Comparison of ENCODE assay signal across 20 cellular contexts in genomic region chr10:78549536-78549935, GRCh38.
DNase-seq lines count a peak whose midpoint lies in the region; ATAC-seq, FAIRE-seq and TF ChIP-seq lines count a peak whose summit lies in the region.
"Had no signal": no experiment of that assay in that cellular context is flagged by ENCODE, and none has a peak within 500 bp of the region (broad histone marks: within the 10 kb centered on the region; RNA-seq: fewer than 3 reads in every experiment).

No MANE protein-coding gene starts in this region.

- H2AFZ ChIP-seq in HepG2 (ENCODE audit: low read length) = no peak overlapping the region

- H3K4me3 ChIP-seq in HepG2 (replicated peaks in 1 of 3; ENCODE audit: insufficient read depth in 1 of 3, low read depth in 2 of 3, low read length in 3 of 3) = no peak overlapping the region; a peak in 1 of 6 replicates
- no peak overlapping the region for H3K4me3 ChIP-seq in right lobe of liver
- H3K4me3 ChIP-seq: ascending aorta, HAP-1, psoas muscle, SJCRH30, spleen had no signal

- ATAC-seq in HepG2 = no peak
- no peak for ATAC-seq in right lobe of liver
- no peak for ATAC-seq in HG03457 (IDR thresholded peaks at IDR 0.05; ENCODE audit: unreplicated experiment)
- no peak for ATAC-seq in GM18517 (IDR thresholded peaks at IDR 0.05; ENCODE audit: unreplicated experiment)
- ATAC-seq: effector memory CD8-positive, alpha-beta T cell; left lobe of liver had no signal

- in situ Hi-C loops in HepG2 (cut with HindIII; ENCODE audit: extremely low pct_ligation_motif_present, low pct_unique_long_range_greater_than_20kb) = no loop called here

- DNase-seq in HepG2 (ENCODE audit: low spot score) (no peak), right lobe of liver (no peak), NCI-H2107 treated with DMSO at 0.1 percent for 48 hours (lab: John Stamatoyannopoulos, UW; ENCODE audit: unreplicated experiment) (peak; percentile 41)
- no peak for DNase-seq in activated CD4-positive, alpha-beta T cell treated with anti-CD3 and anti-CD28 coated beads for 4 hours
- no peak for DNase-seq in activated CD4-positive, CD25-positive, alpha-beta regulatory T cell (lab: John Stamatoyannopoulos, UW)
- DNase-seq: ACHN; C1 segment of cervical spinal cord; effector memory CD8-positive, alpha-beta T cell; MM.1S; OCI-M1; psoas muscle; SJCRH30; spleen; WERI-Rb-1 had no signal

- intact Hi-C loops in HepG2 (cut with micrococcal nuclease; ENCODE audit: unreplicated experiment) = no loop called here
- intact Hi-C loops in right lobe of liver (cut with DNase I) = no loop called here

- CTCF ChIA-PET in HepG2 (lab: Yijun Ruan, JAX; ENCODE audit: low intra/inter-chr PET ratio, low total read pairs) = no interaction called here

- no peak for TF ChIP-seq EP300 in HepG2 (IDR thresholded peaks at IDR 0.05; ENCODE audit: low read depth in 2 of 2, low read length in 2 of 2)
- no peak for TF ChIP-seq EP300 in HepG2 (CRISPR knock-in tag; IDR thresholded peaks at IDR 0.05; ENCODE audit: borderline replicate concordance)

- WGBS in HepG2 (ENCODE audit: low lambda C conversion rate) = 96% methylated on average over 4 of the region's 4 CpGs
- 49% methylated on average over 4 of the region's 4 CpGs for WGBS in right lobe of liver (ENCODE audit: insufficient coverage, low coverage, low lambda C conversion rate, missing lambda C conversion rate)

- H3K9ac ChIP-seq in HepG2 (ENCODE audit: insufficient read depth, low read depth, low read length) = no peak overlapping the region

- no peak for FAIRE-seq in HepG2 (lab: Jason Lieb, UNC)

- TF ChIP-seq POLR2A in HepG2 (IDR thresholded peaks at IDR 0.05; ENCODE audit: insufficient read depth in 1 of 2, low read depth in 2 of 2, low read length in 2 of 2) (no peak), right lobe of liver (IDR thresholded peaks at IDR 0.05) (no peak)

- TF ChIP-seq CTCF in HepG2 (CRISPR knock-in tag; IDR thresholded peaks at IDR 0.05) (no peak), right lobe of liver (IDR thresholded peaks at IDR 0.05) (no peak), VCaP (conservative IDR thresholded peaks at IDR 0.05) (no peak)

- TF ChIP-seq RAD21 in HepG2 (CRISPR knock-in tag; IDR thresholded peaks at IDR 0.05) = no peak

- BruUV-seq in HepG2 (replicated peaks; lab: Mats Ljungman, UMichigan) = no TSS peak

- H3K36me3 ChIP-seq in HepG2 (replicated peaks in 1 of 2; ENCODE audit: control insufficient read depth in 1 of 2, insufficient read depth in 2 of 2, low read length in 2 of 2) (no peaks in the 10 kb centered on the region), right lobe of liver (no peaks in the 10 kb centered on the region)
- H3K36me3 ChIP-seq: ascending aorta, HAP-1, SJCRH30, spleen, WERI-Rb-1 had no signal

- POLR2A ChIA-PET in HepG2 (lab: Yijun Ruan, JAX) = interaction anchor here (1.3 to 2.8 kb wide), 2 partner anchors 21 to 91 kb away, joined by 4 to 12 read pairs; no protein-coding TSS in a partner anchor

- H3K4me1 ChIP-seq in HepG2 (ENCODE audit: insufficient read depth, low read length) = peaks cover 83% of the 10 kb centered on the region
- H3K4me1 ChIP-seq in right lobe of liver = peaks cover 0 to 8% (median 3%) of the 10 kb centered on the region in 4 donors
- H3K4me1 ChIP-seq: SJCRH30 had no signal

- H3K27me3 ChIP-seq in HepG2 (ENCODE audit: control insufficient read depth in 1 of 2, insufficient read depth in 2 of 2, low read length in 2 of 2) (no peaks in the 10 kb centered on the region), right lobe of liver (no peaks in the 10 kb centered on the region)
- H3K27me3 ChIP-seq: ascending aorta, SJCRH30 had no signal

- H3K79me2 ChIP-seq in HepG2 (ENCODE audit: insufficient read depth, low read length) = peaks cover 2% of the 10 kb centered on the region

- H3K27ac ChIP-seq in HepG2 (ENCODE audit: extremely low read length, insufficient read depth, low read length) (no peak overlapping the region), right lobe of liver (no peak overlapping the region), VCaP (peak overlapping the region; percentile 70)
- H3K27ac ChIP-seq: ascending aorta, psoas muscle, SJCRH30, spleen, WERI-Rb-1 had no signal

- no peaks in the 10 kb centered on the region for H4K20me1 ChIP-seq in HepG2 (ENCODE audit: insufficient read depth, low read length)

- H3K9me3 ChIP-seq in HepG2 (ENCODE audit: low read length) (no peaks in the 10 kb centered on the region), right lobe of liver (no peaks in the 10 kb centered on the region)
- H3K9me3 ChIP-seq: ascending aorta, HAP-1, psoas muscle, SJCRH30 had no signal

- peak overlapping the region; percentile 84 for H3K4me2 ChIP-seq in HepG2 (ENCODE audit: low read depth, low read length)

TF ChIP-seq in HepG2, 621 proteins besides CTCF, POLR2A, EP300 and RAD21 (continues in another document):
- TF ChIP-seq STAT6 (CRISPR knock-in tag; IDR thresholded peaks at IDR 0.05; ENCODE audit: borderline replicate concordance) = no peak
- TF ChIP-seq AFF4 (CRISPR knock-in tag; IDR thresholded peaks at IDR 0.05) = no peak
- no peak for TF ChIP-seq KAT8 (CRISPR knock-in tag; IDR thresholded peaks at IDR 0.05)
- TF ChIP-seq HBP1 (CRISPR knock-in tag; IDR thresholded peaks at IDR 0.05; ENCODE audit: low read depth) = no peak
- no peak for TF ChIP-seq TRAFD1 (CRISPR knock-in tag; IDR thresholded peaks at IDR 0.05; ENCODE audit: borderline replicate concordance)
- TF ChIP-seq ZNF468 (CRISPR knock-in tag; IDR thresholded peaks at IDR 0.05) = no peak
- no peak for TF ChIP-seq ZSCAN31 (CRISPR knock-in tag; IDR thresholded peaks at IDR 0.05; ENCODE audit: low read depth)
